Comparison of ENCODE assay signal across 8 cellular contexts in the genomic region with DNA sequence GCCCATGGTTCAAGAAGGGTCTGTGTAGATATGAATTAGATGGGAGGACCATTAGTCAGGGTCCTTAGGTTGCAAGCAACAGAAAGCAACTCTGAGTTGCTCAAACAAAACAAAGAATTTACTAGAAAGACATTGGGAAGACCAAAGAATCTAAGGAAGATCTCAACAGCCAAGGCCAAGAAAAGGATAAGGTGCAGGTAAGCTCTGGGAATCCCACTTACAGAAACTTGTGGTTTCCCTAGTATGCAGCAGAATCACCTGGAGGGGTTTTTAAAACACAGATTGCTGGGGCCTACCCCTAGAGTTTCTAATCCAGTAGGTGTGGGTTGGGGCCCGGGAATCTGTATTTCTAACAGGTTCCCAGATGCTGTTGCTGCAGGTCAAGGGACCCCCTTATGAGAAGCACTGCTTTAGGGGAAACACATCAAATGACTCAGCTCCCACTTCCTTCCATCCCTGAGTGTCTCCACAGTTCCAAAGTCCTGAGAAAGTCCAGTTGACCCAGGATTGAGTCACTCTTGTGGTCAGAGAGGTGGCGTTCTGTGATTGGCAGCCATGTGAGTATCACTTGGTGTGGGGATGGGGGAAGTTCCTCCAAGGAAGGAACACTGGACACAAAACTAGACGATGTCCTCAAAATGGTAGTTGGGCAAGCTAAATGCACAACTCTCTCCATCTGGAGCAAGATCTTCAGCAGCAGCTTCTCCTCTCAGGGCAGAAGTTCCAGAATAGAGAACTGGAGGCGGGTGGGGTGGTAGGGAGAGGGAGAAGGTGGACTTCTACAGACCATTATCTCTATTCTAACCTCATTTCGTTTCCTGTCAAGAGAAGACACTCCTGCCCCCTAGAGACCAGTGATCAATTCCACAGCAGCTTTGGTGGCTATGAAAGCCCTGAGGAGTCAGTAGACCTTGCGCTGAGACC. TPM values are rescaled to one million over a fixed set of nuclear protein-coding genes. Genes with fewer than 3 reads are reported as not detected.
DNase-seq lines count a peak whose midpoint lies in the region; ATAC-seq, FAIRE-seq and TF ChIP-seq lines count a peak whose summit lies in the region.

No MANE protein-coding gene starts in this region.

- H2AFZ ChIP-seq in osteoblast (ENCODE audit: low read length): peak overlapping the region; percentile 93

- no peak for ATAC-seq in HG03039 (IDR thresholded peaks at IDR 0.05; ENCODE audit: unreplicated experiment)
- no peak for ATAC-seq in GM21381 (IDR thresholded peaks at IDR 0.05; ENCODE audit: unreplicated experiment)

- no peaks in the 10 kb centered on the region for H3K79me2 ChIP-seq in osteoblast (ENCODE audit: insufficient read depth, low read length)

- peak overlapping the region; percentile 56 for H3K4me2 ChIP-seq in osteoblast (ENCODE audit: insufficient read depth, low read length)

- TF ChIP-seq CTCF in GM12864 (IDR thresholded peaks at IDR 0.05; ENCODE audit: low read depth, low read length, missing control alignments): peak; percentile 61
- peak in 39 of 56 donors; percentile 10 to 58 (median 31) for TF ChIP-seq CTCF in dorsolateral prefrontal cortex (IDR thresholded peaks at IDR 0.05 in 54 of 56, conservative IDR thresholded peaks at IDR 0.05 in 2 of 56; ENCODE audit: low read depth in 1 of 56, partially characterized antibody in 56 of 56)
- peak; percentile 19 for TF ChIP-seq CTCF in osteoblast (IDR thresholded peaks at IDR 0.05; ENCODE audit: extremely low read depth, low read depth, low read length)

- no peaks in the 10 kb centered on the region for H4K20me1 ChIP-seq in osteoblast (ENCODE audit: insufficient read depth, low read length)

- H3K9me3 ChIP-seq in osteoblast (ENCODE audit: low read depth, low read length): no peaks in the 10 kb centered on the region

- peak overlapping the region in 3 of 59 donors; percentile 0 to 10 (median 3) for H3K27ac ChIP-seq in dorsolateral prefrontal cortex
- H3K27ac ChIP-seq in osteoblast (ENCODE audit: low read depth, low read length): peak overlapping the region; percentile 47

- H3K4me1 ChIP-seq in osteoblast (ENCODE audit: insufficient read depth, low read length): peaks cover 10% of the 10 kb centered on the region

- intact Hi-C loops in dorsolateral prefrontal cortex (cut with DNase I): loop anchor here in 1 of 2 donors (5.0 kb wide), 1 partner anchor 60 kb away; no protein-coding TSS in a partner anchor

- H3K27me3 ChIP-seq in dorsolateral prefrontal cortex (no peaks in the 10 kb centered on the region), osteoblast (ENCODE audit: insufficient read depth, low read length) (no peaks in the 10 kb centered on the region)

- H3K4me3 ChIP-seq in GM12864 (ENCODE audit: low read depth, low read length) (no peak overlapping the region), dorsolateral prefrontal cortex (no peak overlapping the region), osteoblast (ENCODE audit: insufficient read depth, low read length) (no peak overlapping the region)

- DNase-seq in GM12864 (ENCODE audit: low read depth): no peak
- DNase-seq in NCI-H226: peak; percentile 70
- peak in 1 of 10 donors; percentile 31 for DNase-seq in dorsolateral prefrontal cortex
- DNase-seq in osteoblast (ENCODE audit: insufficient read length, low spot score, missing footprints): peak; percentile 52
- DNase-seq in urothelium cell line (ENCODE audit: low spot score): no peak
- DNase-seq in 8988T: no peak

- no peak for FAIRE-seq in urothelium cell line (lab: Jason Lieb, UNC)

- no peaks in the 10 kb centered on the region for H3K36me3 ChIP-seq in osteoblast (ENCODE audit: insufficient read depth, low read length)

RNA-seq across cellular contexts. Expression of gene EYA3, which starts 24.2 kb away (rescaled TPM):
- 10 to 100 TPM; 16.8 to 32.3 (median 23.9) TPM for total RNA-seq in dorsolateral prefrontal cortex
- 10.9 and 13.3 TPM in 2 replicates for total RNA-seq in osteoblast

Comparison
In these comparisons a context has a peak if more than half of its experiments do, and no peak if none do; other contexts are left out.
1. DNase-seq: peak in NCI-H226 (single experiment) and osteoblast (single experiment); none in GM12864 (single experiment), urothelium cell line (single experiment) and 8988T (single experiment).
2. Peak in every context shown above with its lines, with median percentiles within 50 percentile points of each other: CTCF ChIP-seq.